Comparison of ENCODE assay signal across 1 cellular context in the genomic region with DNA sequence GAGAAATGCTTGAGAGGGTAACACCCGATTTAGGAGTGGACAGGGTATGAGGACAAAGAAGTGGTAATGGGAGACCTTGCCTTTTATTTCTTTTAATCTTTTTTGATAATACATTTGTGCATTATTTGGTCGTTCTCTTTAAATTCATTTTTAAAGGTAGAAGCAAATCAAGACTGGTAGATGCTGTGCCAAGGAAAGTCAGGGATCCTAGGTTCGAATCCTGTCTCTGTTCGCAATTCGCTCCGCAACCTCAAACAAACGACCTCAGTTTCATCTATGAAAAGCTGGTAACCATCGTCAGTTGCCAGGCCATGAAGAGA.
TF ChIP-seq lines count a peak whose summit lies in the region.

No MANE protein-coding gene starts in this region.

TF ChIP-seq in liver, 16 proteins besides CTCF, POLR2A, EP300 and RAD21 (continued from another document):
- TF ChIP-seq, protein P1, sequence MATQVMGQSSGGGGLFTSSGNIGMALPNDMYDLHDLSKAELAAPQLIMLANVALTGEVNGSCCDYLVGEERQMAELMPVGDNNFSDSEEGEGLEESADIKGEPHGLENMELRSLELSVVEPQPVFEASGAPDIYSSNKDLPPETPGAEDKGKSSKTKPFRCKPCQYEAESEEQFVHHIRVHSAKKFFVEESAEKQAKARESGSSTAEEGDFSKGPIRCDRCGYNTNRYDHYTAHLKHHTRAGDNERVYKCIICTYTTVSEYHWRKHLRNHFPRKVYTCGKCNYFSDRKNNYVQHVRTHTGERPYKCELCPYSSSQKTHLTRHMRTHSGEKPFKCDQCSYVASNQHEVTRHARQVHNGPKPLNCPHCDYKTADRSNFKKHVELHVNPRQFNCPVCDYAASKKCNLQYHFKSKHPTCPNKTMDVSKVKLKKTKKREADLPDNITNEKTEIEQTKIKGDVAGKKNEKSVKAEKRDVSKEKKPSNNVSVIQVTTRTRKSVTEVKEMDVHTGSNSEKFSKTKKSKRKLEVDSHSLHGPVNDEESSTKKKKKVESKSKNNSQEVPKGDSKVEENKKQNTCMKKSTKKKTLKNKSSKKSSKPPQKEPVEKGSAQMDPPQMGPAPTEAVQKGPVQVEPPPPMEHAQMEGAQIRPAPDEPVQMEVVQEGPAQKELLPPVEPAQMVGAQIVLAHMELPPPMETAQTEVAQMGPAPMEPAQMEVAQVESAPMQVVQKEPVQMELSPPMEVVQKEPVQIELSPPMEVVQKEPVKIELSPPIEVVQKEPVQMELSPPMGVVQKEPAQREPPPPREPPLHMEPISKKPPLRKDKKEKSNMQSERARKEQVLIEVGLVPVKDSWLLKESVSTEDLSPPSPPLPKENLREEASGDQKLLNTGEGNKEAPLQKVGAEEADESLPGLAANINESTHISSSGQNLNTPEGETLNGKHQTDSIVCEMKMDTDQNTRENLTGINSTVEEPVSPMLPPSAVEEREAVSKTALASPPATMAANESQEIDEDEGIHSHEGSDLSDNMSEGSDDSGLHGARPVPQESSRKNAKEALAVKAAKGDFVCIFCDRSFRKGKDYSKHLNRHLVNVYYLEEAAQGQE (IDR thresholded peaks at IDR 0.05) = no peak
- TF ChIP-seq SP1 (IDR thresholded peaks at IDR 0.05) = no peak
- no peak for TF ChIP-seq HNF4A (conservative IDR thresholded peaks at IDR 0.05)
- TF ChIP-seq, protein P2, sequence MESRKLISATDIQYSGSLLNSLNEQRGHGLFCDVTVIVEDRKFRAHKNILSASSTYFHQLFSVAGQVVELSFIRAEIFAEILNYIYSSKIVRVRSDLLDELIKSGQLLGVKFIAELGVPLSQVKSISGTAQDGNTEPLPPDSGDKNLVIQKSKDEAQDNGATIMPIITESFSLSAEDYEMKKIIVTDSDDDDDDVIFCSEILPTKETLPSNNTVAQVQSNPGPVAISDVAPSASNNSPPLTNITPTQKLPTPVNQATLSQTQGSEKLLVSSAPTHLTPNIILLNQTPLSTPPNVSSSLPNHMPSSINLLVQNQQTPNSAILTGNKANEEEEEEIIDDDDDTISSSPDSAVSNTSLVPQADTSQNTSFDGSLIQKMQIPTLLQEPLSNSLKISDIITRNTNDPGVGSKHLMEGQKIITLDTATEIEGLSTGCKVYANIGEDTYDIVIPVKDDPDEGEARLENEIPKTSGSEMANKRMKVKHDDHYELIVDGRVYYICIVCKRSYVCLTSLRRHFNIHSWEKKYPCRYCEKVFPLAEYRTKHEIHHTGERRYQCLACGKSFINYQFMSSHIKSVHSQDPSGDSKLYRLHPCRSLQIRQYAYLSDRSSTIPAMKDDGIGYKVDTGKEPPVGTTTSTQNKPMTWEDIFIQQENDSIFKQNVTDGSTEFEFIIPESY (IDR thresholded peaks at IDR 0.05) = no peak
